10 cellular contexts compared by ENCODE assay signal in genomic region chr17:9003355-9004131, GRCh38. TPM values are rescaled to one million over a fixed set of nuclear protein-coding genes. Genes with fewer than 3 reads are reported as not detected.
DNase-seq lines count a peak whose midpoint lies in the region; ATAC-seq and TF ChIP-seq lines count a peak whose summit lies in the region.
"Had no signal": no experiment of that assay in that cellular context is flagged by ENCODE, and none has a peak within 500 bp of the region (broad histone marks: within the 10 kb centered on the region; RNA-seq: fewer than 3 reads in every experiment).

No MANE protein-coding gene starts in this region.

- no peak overlapping the region for H3K27ac ChIP-seq in gastrocnemius medialis

- no peak overlapping the region for H3K27ac Mint-ChIP-seq in activated T-cell treated with anti-CD3 and anti-CD28 coated beads, Interleukin-2, amount 50 U/mL, for 72 hours
- H3K27ac Mint-ChIP-seq: activated CD4-positive, alpha-beta memory T cell treated with anti-CD3 and anti-CD28 coated beads for 36 hours had no signal

- H3K4me1 ChIP-seq in gastrocnemius medialis: no peaks in the 10 kb centered on the region

- peaks cover 7% of the 10 kb centered on the region for H3K4me1 Mint-ChIP-seq in activated T-cell treated with anti-CD3 and anti-CD28 coated beads, Interleukin-2, amount 50 U/mL, for 72 hours (ENCODE audit: low read depth)

- peak overlapping the region; percentile 73 for H3K4me3 Mint-ChIP-seq in activated T-cell treated with anti-CD3 and anti-CD28 coated beads, Interleukin-2, amount 50 U/mL, for 72 hours

- peaks cover 3% of the 10 kb centered on the region for H3K9me3 ChIP-seq in iPS-18c (ENCODE audit: control insufficient read depth, insufficient read depth, low read length)
- H3K9me3 ChIP-seq in gastrocnemius medialis: no peaks in the 10 kb centered on the region

- in situ Hi-C loops in gastrocnemius medialis (cut with MboI; ENCODE audit: low sequenced_read_pairs in 4 of 4): no loop called here

- H3K27me3 ChIP-seq in gastrocnemius medialis: peaks cover 22 to 30% (median 25%) of the 10 kb centered on the region in 3 donors

- DNase-seq in GM12865 (ENCODE audit: low read depth): no peak
- DNase-seq in activated T-cell treated with anti-CD3 and anti-CD28 coated beads, Interleukin-2, amount 50 U/mL, for 72 hours: peak in 1 of 2 donors; percentile 5
- DNase-seq in gastrocnemius medialis: no peak
- no peak for DNase-seq in HPDE6-E6E7 (ENCODE audit: extremely low spot score)
- DNase-seq in occipital lobe (lab: John Stamatoyannopoulos, UW): no peak
- no peak for DNase-seq in NOMO-1 treated with DMSO at 0.1 percent for 48 hours (lab: John Stamatoyannopoulos, UW; ENCODE audit: unreplicated experiment)
- DNase-seq: NCI-H1694 treated with DMSO at 0.1 percent for 48 hours had no signal

- H3K4me3 ChIP-seq in GM12865 (ENCODE audit: low read depth, low read length) (peak overlapping the region; percentile 50), iPS-18c (ENCODE audit: insufficient read depth, low read depth, low read length) (peak overlapping the region; percentile 44; the same call in 1 of the 2 replicates), gastrocnemius medialis (peak overlapping the region; percentile 27 to 46 (median 38))

- H3K36me3 Mint-ChIP-seq in activated T-cell treated with anti-CD3 and anti-CD28 coated beads, Interleukin-2, amount 50 U/mL, for 72 hours (ENCODE audit: insufficient read depth in 2 of 2): peaks cover 0 to 3% of the 10 kb centered on the region in 2 donors
- H3K36me3 Mint-ChIP-seq: activated CD4-positive, alpha-beta memory T cell treated with anti-CD3 and anti-CD28 coated beads for 36 hours had no signal

- H3K27me3 Mint-ChIP-seq in activated T-cell treated with anti-CD3 and anti-CD28 coated beads, Interleukin-2, amount 50 U/mL, for 72 hours (ENCODE audit: low read depth): peaks cover 68% of the 10 kb centered on the region

- peak; percentile 39 to 44 for ATAC-seq in activated T-cell treated with anti-CD3 and anti-CD28 coated beads, Interleukin-2, amount 50 U/mL, for 72 hours (replicated peaks in 1 of 2)
- ATAC-seq in gastrocnemius medialis: no peak
- no peak for ATAC-seq in GM18867 (IDR thresholded peaks at IDR 0.05; ENCODE audit: unreplicated experiment)

- no peak for TF ChIP-seq POLR2A in gastrocnemius medialis (IDR thresholded peaks at IDR 0.05)

- H3K36me3 ChIP-seq in gastrocnemius medialis: no peaks in the 10 kb centered on the region

- H3K9me3 Mint-ChIP-seq in activated T-cell treated with anti-CD3 and anti-CD28 coated beads, Interleukin-2, amount 50 U/mL, for 72 hours: no peaks in the 10 kb centered on the region
- H3K9me3 Mint-ChIP-seq: activated CD4-positive, alpha-beta memory T cell treated with anti-CD3 and anti-CD28 coated beads for 36 hours had no signal

- no peak for TF ChIP-seq CTCF in GM12865 (IDR thresholded peaks at IDR 0.05; ENCODE audit: insufficient read depth, low read depth, low read length, missing control alignments)
- no peak for TF ChIP-seq CTCF in gastrocnemius medialis (IDR thresholded peaks at IDR 0.05 in 4 of 5, conservative IDR thresholded peaks at IDR 0.05 in 1 of 5)

- intact Hi-C loops in gastrocnemius medialis (cut with DNase I; ENCODE audit: low total_unique reads): no loop called here

RNA-seq across cellular contexts. Expression of gene NTN1, which starts 17.8 kb away (rescaled TPM):
- total RNA-seq in activated T-cell treated with anti-CD3 and anti-CD28 coated beads, Interleukin-2, amount 50 U/mL, for 72 hours: 1 to 10 TPM in 1 of 2 donors, under 1 TPM in 1; 0.69 to 1.5 TPM
- total RNA-seq in gastrocnemius medialis: 1 to 10 TPM in 3 of 4 donors, under 1 TPM in 1; 0.76 to 4.1 (median 1.2) TPM
- 1.1 TPM for total RNA-seq in occipital lobe

RNA-seq across cellular contexts. Expression of gene PIK3R5, which starts 38.0 kb away (rescaled TPM):
- total RNA-seq in activated T-cell treated with anti-CD3 and anti-CD28 coated beads, Interleukin-2, amount 50 U/mL, for 72 hours: 10 to 100 TPM; 43.0 to 45.4 TPM
- total RNA-seq in gastrocnemius medialis (1 to 10 TPM in 3 of 4 donors, under 1 TPM in 1; 0.63 to 5.9 (median 2.9) TPM), occipital lobe (0.62 TPM)

Comparison
In these comparisons a context has a peak if more than half of its experiments do, and no peak if none do; other contexts are left out.
1. ATAC-seq: peak in activated T-cell treated with anti-CD3 and anti-CD28 coated beads, Interleukin-2, amount 50 U/mL, for 72 hours (2 of 2); none in gastrocnemius medialis (0 of 2) and GM18867 (single experiment).
2. RNA of gene PIK3R5, which starts 38.0 kb away (total RNA-seq): 43.0 to 45.4 TPM in activated T-cell treated with anti-CD3 and anti-CD28 coated beads, Interleukin-2, amount 50 U/mL, for 72 hours; 0.63 to 5.9 TPM in gastrocnemius medialis and 0.62 TPM in occipital lobe (single experiment); every median in the first group is over 4 times any median in the second.
3. Peak in every context shown above with its lines, with median percentiles within 50 percentile points of each other: H3K4me3 ChIP-seq.